ENCODE assay signal across 19 cellular contexts in the genomic region with DNA sequence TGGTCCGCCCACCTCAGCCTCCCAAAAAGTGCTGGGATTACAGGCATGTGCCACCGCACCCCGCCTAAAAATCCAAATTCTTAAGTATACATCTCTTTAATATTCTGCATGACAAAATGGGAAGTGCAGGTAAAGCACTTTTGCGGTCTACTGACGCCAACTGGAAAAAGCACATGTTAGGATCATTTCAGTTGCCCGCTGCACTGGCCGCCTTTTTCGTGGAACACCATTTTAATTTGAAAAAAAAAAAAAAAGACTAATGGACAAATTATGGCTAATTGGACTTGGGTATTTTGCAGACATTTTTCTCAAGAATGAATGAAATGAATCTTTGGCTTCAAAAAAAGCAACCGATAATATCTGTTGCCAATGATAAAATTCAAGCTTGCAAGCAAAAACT.
"Had no signal": no experiment of that assay in that cellular context is flagged by ENCODE, and none has a peak within 500 bp of the region (broad histone marks: within the 10 kb centered on the region; RNA-seq: fewer than 3 reads in every experiment).

No MANE protein-coding gene starts in this region.

- H3K4me3 Mint-ChIP-seq: naive thymus-derived CD4-positive, alpha-beta T cell; natural killer cell treated with Interleukin-12 subunit alpha and Interleukin-12 subunit beta and Interleukin-15 and Interleukin-18, amount 100 ng/mL, for 72 hours; stimulated activated memory B cell treated with anti-CD40 and anti-IgM and Interleukin-4, amounts not matched to agents 10 μg/mL and 1 μg/mL and 100 μg/mL, for 72 hours; stimulated activated naive CD8-positive, alpha-beta T cell treated with anti-CD3 and anti-CD28 coated beads, Interleukin-15, amount 100 ng/mL, for 72 hours had no signal

- H3K27ac Mint-ChIP-seq: naive thymus-derived CD4-positive, alpha-beta T cell; natural killer cell treated with Interleukin-12 subunit alpha and Interleukin-12 subunit beta and Interleukin-15 and Interleukin-18, amount 100 ng/mL, for 72 hours; stimulated activated memory B cell treated with anti-CD40 and anti-IgM and Interleukin-4, amounts not matched to agents 10 μg/mL and 1 μg/mL and 100 μg/mL, for 72 hours; stimulated activated naive CD8-positive, alpha-beta T cell treated with anti-CD3 and anti-CD28 coated beads, Interleukin-15, amount 100 ng/mL, for 72 hours had no signal

- DNase-seq: heart right ventricle; left ventricle myocardium inferior; mesendoderm; midbrain; mucosa of descending colon; naive thymus-derived CD4-positive, alpha-beta T cell; stimulated activated CD4-positive, alpha-beta T cell treated with anti-CD3 and anti-CD28 coated beads, Interleukin-1b, Interleukin-23, amount 100 ng/mL, for 48 hours; stimulated activated CD4-positive, alpha-beta T cell treated with anti-CD3 and anti-CD28 coated beads, Interleukin-2, amount 100 ng/mL, for 48 hours; stimulated activated CD4-positive, alpha-beta T cell treated with anti-CD3 and anti-CD28 coated beads, Interleukin-4, amount 100 ng/mL, for 4 hours; stimulated activated CD8-positive, alpha-beta memory T cell treated with anti-CD3 and anti-CD28 coated beads, Interleukin-4, amount 100 ng/mL, for 48 hours; stimulated activated naive CD4-positive, alpha-beta T cell treated with Interleukin-2 at 50 U/mL for 16 hours; stimulated activated naive CD8-positive, alpha-beta T cell treated with anti-CD3 and anti-CD28 coated beads, Interleukin-15, amount 100 ng/mL, for 72 hours; testis; thyroid gland; transverse colon had no signal

- H3K4me1 Mint-ChIP-seq: stimulated activated memory B cell treated with anti-CD40 and anti-IgM and Interleukin-4, amounts not matched to agents 10 μg/mL and 1 μg/mL and 100 μg/mL, for 72 hours; stimulated activated naive CD8-positive, alpha-beta T cell treated with anti-CD3 and anti-CD28 coated beads, Interleukin-15, amount 100 ng/mL, for 72 hours had no signal

- ATAC-seq: heart right ventricle; mucosa of descending colon; naive thymus-derived CD4-positive, alpha-beta T cell; natural killer cell treated with Interleukin-12 subunit alpha and Interleukin-12 subunit beta and Interleukin-15 and Interleukin-18, amount 100 ng/mL, for 72 hours; right lobe of liver; stimulated activated memory B cell treated with anti-CD40 and anti-IgM and Interleukin-4, amounts not matched to agents 10 μg/mL and 1 μg/mL and 100 μg/mL, for 72 hours; stimulated activated naive CD8-positive, alpha-beta T cell treated with anti-CD3 and anti-CD28 coated beads, Interleukin-15, amount 100 ng/mL, for 72 hours; upper lobe of right lung had no signal

- H3K36me3 Mint-ChIP-seq: naive thymus-derived CD4-positive, alpha-beta T cell; natural killer cell treated with Interleukin-12 subunit alpha and Interleukin-12 subunit beta and Interleukin-15 and Interleukin-18, amount 100 ng/mL, for 72 hours; stimulated activated memory B cell treated with anti-CD40 and anti-IgM and Interleukin-4, amounts not matched to agents 10 μg/mL and 1 μg/mL and 100 μg/mL, for 72 hours had no signal

- H3K9me3 Mint-ChIP-seq: natural killer cell treated with Interleukin-12 subunit alpha and Interleukin-12 subunit beta and Interleukin-15 and Interleukin-18, amount 100 ng/mL, for 72 hours; stimulated activated memory B cell treated with anti-CD40 and anti-IgM and Interleukin-4, amounts not matched to agents 10 μg/mL and 1 μg/mL and 100 μg/mL, for 72 hours; stimulated activated naive CD8-positive, alpha-beta T cell treated with anti-CD3 and anti-CD28 coated beads, Interleukin-15, amount 100 ng/mL, for 72 hours had no signal
